8 cellular contexts compared by ENCODE assay signal in the genomic region with DNA sequence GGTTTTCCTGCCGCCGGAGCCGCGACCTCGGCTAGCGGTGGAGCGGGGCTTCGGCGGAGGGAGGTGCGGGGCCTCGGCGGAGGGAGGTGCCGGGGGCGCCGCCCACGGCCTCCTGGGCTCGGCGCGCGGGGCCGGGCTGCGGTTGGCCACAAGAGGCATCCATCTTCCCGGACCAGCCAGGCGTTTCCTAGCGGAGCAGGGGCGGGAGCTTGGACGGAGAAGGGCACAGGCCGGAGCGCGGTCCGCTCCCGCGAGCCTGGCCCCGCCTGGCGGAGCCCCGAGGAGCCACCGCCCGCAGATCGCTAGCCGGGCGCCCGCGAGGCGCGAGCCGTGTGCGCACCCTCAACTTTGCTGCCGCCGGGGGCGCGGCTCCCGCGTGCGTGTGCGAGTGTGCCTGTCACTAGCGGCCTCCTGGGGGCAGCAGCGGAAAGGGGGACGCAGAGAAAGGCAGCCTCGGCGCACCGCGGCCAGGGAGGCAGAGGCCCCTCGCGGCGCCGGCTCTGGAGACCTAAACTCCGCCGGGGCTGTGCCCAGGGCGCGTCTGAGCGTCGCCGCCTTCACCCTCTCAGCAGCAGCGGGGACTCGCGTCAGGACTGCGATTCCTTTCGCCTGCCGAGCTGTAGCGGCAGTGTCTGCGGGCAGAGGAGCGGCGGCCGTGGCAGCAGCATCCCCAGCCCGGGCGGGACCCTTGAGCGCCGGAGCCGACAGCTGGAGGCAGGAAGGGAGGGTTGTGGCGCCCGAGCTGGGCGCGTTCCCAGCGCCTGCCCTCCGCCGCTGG. TPM values are rescaled to one million over a fixed set of nuclear protein-coding genes. Genes with fewer than 3 reads are reported as not detected.
A peak's percentile ranks its signal among the peaks of the same experiment; 100 is the strongest.
DNase-seq lines count a peak whose midpoint lies in the region; ATAC-seq, FAIRE-seq and TF ChIP-seq lines count a peak whose summit lies in the region.

No MANE protein-coding gene starts in this region.

- H3K4me2 ChIP-seq in A549, result peak overlapping the region; percentile 78

- H3K4me3 Mint-ChIP-seq in WTC11, result peak overlapping the region; percentile 75

- CTCF ChIA-PET in A549 (lab: Yijun Ruan, JAX), result interaction anchor here (0.6 to 14.3 kb wide), 104 partner anchors 10 to 612 kb away, joined by 3 to 206 read pairs (median 5); a partner anchor contains a TSS
- CTCF ChIA-PET in WTC11 (lab: Charles Lee), result interaction anchor here (0.7 to 3.1 kb wide), 21 partner anchors 10 to 412 kb away, joined by 3 to 26 read pairs (median 4); a partner anchor contains a TSS

- TF ChIP-seq RAD21 in A549 (conservative IDR thresholded peaks at IDR 0.05 in 1 of 2, IDR thresholded peaks at IDR 0.05 in 1 of 2), result peak; percentile 97 to 99

- TF ChIP-seq CTCF in A549 (IDR thresholded peaks at IDR 0.05), result peak; percentile 98
- TF ChIP-seq CTCF in WTC11 (IDR thresholded peaks at IDR 0.05), result peak; percentile 73
- TF ChIP-seq CTCF in cardiac fibroblast (IDR thresholded peaks at IDR 0.05; ENCODE audit: low read depth, low read length), result peak; percentile 63

- H3K36me3 Mint-ChIP-seq in WTC11, result no peaks in the 10 kb centered on the region

- H3K27me3 Mint-ChIP-seq in WTC11 (ENCODE audit: low read depth), result peaks cover 4% of the 10 kb centered on the region

- no peak for FAIRE-seq in A549 (lab: Jason Lieb, UNC)

- DNase-seq in A549 (ENCODE audit: low read depth in 1 of 2, low spot score in 1 of 2) (peak; percentile 92 to 97), NCI-H2171 (lab: John Stamatoyannopoulos, UW) (peak; percentile 90), WTC11 (ENCODE audit: low spot score) (peak; percentile 87), cardiac fibroblast (ENCODE audit: low read depth in 2 of 2) (peak; percentile 94 to 98), inferior parietal cortex (ENCODE audit: extremely low spot score) (peak; percentile 90), smooth muscle cell of the brain vasculature (ENCODE audit: low read depth, low spot score) (peak; percentile 80)

- H3K4me3 ChIP-seq in A549, result peak overlapping the region; percentile 88
- H3K4me3 ChIP-seq in cardiac fibroblast (replicated peaks in 1 of 2; ENCODE audit: low read depth in 2 of 2, low read length in 2 of 2), result peak overlapping the region; percentile 87 to 96

- ATAC-seq in A549, result peak; percentile 90 to 93
- peak; percentile 96 for ATAC-seq in GM18858 (IDR thresholded peaks at IDR 0.05; ENCODE audit: unreplicated experiment)
- ATAC-seq in HG03095 (IDR thresholded peaks at IDR 0.05; ENCODE audit: unreplicated experiment), result peak; percentile 97
- peak; percentile 87 for ATAC-seq in WTC11

- 0 out of 5 replicates have a peak, but pooled peaks of 1 of the 2 experiments have one; percentile 38 for TF ChIP-seq EP300 in A549 (IDR thresholded peaks at IDR 0.05)

- peak; percentile 48 for TF ChIP-seq POLR2A in A549 (IDR thresholded peaks at IDR 0.05; ENCODE audit: low read length)

- H3K9me3 ChIP-seq in A549, result no peaks in the 10 kb centered on the region

- WGBS in A549 (ENCODE audit: missing lambda C conversion rate), result 0% methylated on average over 2 of the region's 96 CpGs

- H3K4me1 ChIP-seq in A549, result peaks cover 27% of the 10 kb centered on the region

- no peaks in the 10 kb centered on the region for H3K9me3 Mint-ChIP-seq in WTC11

- peaks cover 22% of the 10 kb centered on the region for H3K4me1 Mint-ChIP-seq in WTC11

- peak overlapping the region; percentile 97 to 98 for H3K27ac ChIP-seq in A549

- H3K27ac Mint-ChIP-seq in WTC11, result no peak overlapping the region

- POLR2A ChIA-PET in A549 (lab: Yijun Ruan, JAX), result interaction anchor here (0.6 to 3.0 kb wide), 8 partner anchors 46 to 560 kb away, joined by 3 to 23 read pairs (median 4); a partner anchor contains a TSS
- POLR2A ChIA-PET in WTC11 (lab: Charles Lee), result interaction anchor here (0.6 to 1.5 kb wide), 4 partner anchors 85 to 379 kb away, joined by 3 to 5 read pairs (median 4); a partner anchor contains a TSS

TF ChIP-seq in A549, 52 proteins besides CTCF, POLR2A, EP300 and RAD21 (continues in another document):
- TF ChIP-seq MYC (IDR thresholded peaks at IDR 0.05; ENCODE audit: borderline replicate concordance, low read length) (peak; percentile 99), CBX2 (IDR thresholded peaks at IDR 0.05; ENCODE audit: borderline replicate concordance, low read depth) (no peak), ZC3H11A (IDR thresholded peaks at IDR 0.05) (no peak), RNF2 (IDR thresholded peaks at IDR 0.05; ENCODE audit: borderline replicate concordance, low read depth) (no peak), FOSL2 (IDR thresholded peaks at IDR 0.05) (no peak), FOSL2 (CRISPR knock-in tag; IDR thresholded peaks at IDR 0.05) (peak; percentile 51), NR3C1 (IDR thresholded peaks at IDR 0.05) (no peak)
- TF ChIP-seq, protein P1, sequence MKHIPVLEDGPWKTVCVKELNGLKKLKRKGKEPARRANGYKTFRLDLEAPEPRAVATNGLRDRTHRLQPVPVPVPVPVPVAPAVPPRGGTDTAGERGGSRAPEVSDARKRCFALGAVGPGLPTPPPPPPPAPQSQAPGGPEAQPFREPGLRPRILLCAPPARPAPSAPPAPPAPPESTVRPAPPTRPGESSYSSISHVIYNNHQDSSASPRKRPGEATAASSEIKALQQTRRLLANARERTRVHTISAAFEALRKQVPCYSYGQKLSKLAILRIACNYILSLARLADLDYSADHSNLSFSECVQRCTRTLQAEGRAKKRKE (CRISPR knock-in tag; IDR thresholded peaks at IDR 0.05; ENCODE audit: low read depth), result no peak
- TF ChIP-seq, protein P2, sequence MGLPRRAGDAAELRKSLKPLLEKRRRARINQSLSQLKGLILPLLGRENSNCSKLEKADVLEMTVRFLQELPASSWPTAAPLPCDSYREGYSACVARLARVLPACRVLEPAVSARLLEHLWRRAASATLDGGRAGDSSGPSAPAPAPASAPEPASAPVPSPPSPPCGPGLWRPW (IDR thresholded peaks at IDR 0.05), result no peak
- TF ChIP-seq, protein P3, sequence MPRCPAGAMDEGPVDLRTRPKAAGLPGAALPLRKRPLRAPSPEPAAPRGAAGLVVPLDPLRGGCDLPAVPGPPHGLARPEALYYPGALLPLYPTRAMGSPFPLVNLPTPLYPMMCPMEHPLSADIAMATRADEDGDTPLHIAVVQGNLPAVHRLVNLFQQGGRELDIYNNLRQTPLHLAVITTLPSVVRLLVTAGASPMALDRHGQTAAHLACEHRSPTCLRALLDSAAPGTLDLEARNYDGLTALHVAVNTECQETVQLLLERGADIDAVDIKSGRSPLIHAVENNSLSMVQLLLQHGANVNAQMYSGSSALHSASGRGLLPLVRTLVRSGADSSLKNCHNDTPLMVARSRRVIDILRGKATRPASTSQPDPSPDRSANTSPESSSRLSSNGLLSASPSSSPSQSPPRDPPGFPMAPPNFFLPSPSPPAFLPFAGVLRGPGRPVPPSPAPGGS (IDR thresholded peaks at IDR 0.05), result peak; percentile 13; the same call in 1 of the 3 replicates

TF ChIP-seq in WTC11, 78 proteins besides CTCF, POLR2A, EP300 and RAD21 (continues in another document):
- peak; percentile 80; the same call in 1 of the 2 replicates for TF ChIP-seq FOXP1 (CRISPR knock-in tag; IDR thresholded peaks at IDR 0.05; ENCODE audit: borderline replicate concordance)
- TF ChIP-seq, protein P4, sequence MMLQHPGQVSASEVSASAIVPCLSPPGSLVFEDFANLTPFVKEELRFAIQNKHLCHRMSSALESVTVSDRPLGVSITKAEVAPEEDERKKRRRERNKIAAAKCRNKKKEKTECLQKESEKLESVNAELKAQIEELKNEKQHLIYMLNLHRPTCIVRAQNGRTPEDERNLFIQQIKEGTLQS (CRISPR knock-in tag; conservative IDR thresholded peaks at IDR 0.05), result no peak
- TF ChIP-seq, protein P5, sequence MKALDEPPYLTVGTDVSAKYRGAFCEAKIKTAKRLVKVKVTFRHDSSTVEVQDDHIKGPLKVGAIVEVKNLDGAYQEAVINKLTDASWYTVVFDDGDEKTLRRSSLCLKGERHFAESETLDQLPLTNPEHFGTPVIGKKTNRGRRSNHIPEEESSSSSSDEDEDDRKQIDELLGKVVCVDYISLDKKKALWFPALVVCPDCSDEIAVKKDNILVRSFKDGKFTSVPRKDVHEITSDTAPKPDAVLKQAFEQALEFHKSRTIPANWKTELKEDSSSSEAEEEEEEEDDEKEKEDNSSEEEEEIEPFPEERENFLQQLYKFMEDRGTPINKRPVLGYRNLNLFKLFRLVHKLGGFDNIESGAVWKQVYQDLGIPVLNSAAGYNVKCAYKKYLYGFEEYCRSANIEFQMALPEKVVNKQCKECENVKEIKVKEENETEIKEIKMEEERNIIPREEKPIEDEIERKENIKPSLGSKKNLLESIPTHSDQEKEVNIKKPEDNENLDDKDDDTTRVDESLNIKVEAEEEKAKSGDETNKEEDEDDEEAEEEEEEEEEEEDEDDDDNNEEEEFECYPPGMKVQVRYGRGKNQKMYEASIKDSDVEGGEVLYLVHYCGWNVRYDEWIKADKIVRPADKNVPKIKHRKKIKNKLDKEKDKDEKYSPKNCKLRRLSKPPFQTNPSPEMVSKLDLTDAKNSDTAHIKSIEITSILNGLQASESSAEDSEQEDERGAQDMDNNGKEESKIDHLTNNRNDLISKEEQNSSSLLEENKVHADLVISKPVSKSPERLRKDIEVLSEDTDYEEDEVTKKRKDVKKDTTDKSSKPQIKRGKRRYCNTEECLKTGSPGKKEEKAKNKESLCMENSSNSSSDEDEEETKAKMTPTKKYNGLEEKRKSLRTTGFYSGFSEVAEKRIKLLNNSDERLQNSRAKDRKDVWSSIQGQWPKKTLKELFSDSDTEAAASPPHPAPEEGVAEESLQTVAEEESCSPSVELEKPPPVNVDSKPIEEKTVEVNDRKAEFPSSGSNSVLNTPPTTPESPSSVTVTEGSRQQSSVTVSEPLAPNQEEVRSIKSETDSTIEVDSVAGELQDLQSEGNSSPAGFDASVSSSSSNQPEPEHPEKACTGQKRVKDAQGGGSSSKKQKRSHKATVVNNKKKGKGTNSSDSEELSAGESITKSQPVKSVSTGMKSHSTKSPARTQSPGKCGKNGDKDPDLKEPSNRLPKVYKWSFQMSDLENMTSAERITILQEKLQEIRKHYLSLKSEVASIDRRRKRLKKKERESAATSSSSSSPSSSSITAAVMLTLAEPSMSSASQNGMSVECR (CRISPR knock-in tag; IDR thresholded peaks at IDR 0.05; ENCODE audit: borderline replicate concordance), result peak; percentile 66; the same call in 1 of the 2 replicates

RNA-seq across cellular contexts. Expression of a gene that starts 0.7 kb away (rescaled TPM):
- polyA plus RNA-seq in A549 (2011; rRNA removed) (22.9 and 23.6 TPM in 2 replicates), A549 (2017; fragmentation: RNase III; extraction: RNeasy Plus Mini Kit Qiagen cat#74134 plus additional on column Dnase treatment) (7.9 to 8.4 TPM (median 8.3 TPM) in 3 replicates)
- 3.4 and 4.4 TPM in 2 replicates for polyA plus RNA-seq in A549 (2012; cell fraction: cytosol; rRNA removed)
- polyA plus RNA-seq in A549 (2012; cell fraction: nucleus; rRNA removed), result 18.3 and 19.5 TPM in 2 replicates
- 47.3 and 57.7 TPM in 2 replicates for polyA minus RNA-seq in A549 (2011; rRNA and poly(A)+ RNA removed)
- 8.1 to 10.3 TPM (median 9.9 TPM) in 3 replicates for total RNA-seq in WTC11 (2021)

Comparison
In these comparisons a context has a peak if more than half of its experiments do, and no peak if none do; other contexts are left out.
1. Peak in every context shown above with its lines: DNase-seq, ATAC-seq, H3K4me3 ChIP-seq and H3K27ac ChIP-seq.